In genomic region chr16:81446318-81447275, GRCh38 we compare ENCODE assay signal across 8 cellular contexts. TPM values are rescaled to one million over a fixed set of nuclear protein-coding genes. Genes with fewer than 3 reads are reported as not detected.
DNase-seq lines count a peak whose midpoint lies in the region; ATAC-seq, FAIRE-seq and TF ChIP-seq lines count a peak whose summit lies in the region.

No MANE protein-coding gene starts in this region.

- H3K27me3 ChIP-seq in fibroblast of lung (ENCODE audit: control insufficient read depth, insufficient read depth, low read length), result peaks cover 20% of the 10 kb centered on the region
- no peaks in the 10 kb centered on the region for H3K27me3 ChIP-seq in pancreas

- in situ Hi-C loops in GM13976 (cut with MboI; ENCODE audit: low sequenced_read_pairs, unreplicated experiment), result no loop called here

- H3K4me2 ChIP-seq in fibroblast of lung (ENCODE audit: extremely low read depth, insufficient read depth, low read length), result peak overlapping the region; percentile 94

- H3K9me3 ChIP-seq in fibroblast of lung (ENCODE audit: control insufficient read depth, insufficient read depth, low read depth, low read length) (no peaks in the 10 kb centered on the region), pancreas (no peaks in the 10 kb centered on the region)

- H4K20me1 ChIP-seq in fibroblast of lung (ENCODE audit: control insufficient read depth, extremely low read depth, insufficient read depth, low read length), result peaks cover 1% of the 10 kb centered on the region

- DNase-seq in AG08395 (ENCODE audit: low spot score), result peak; percentile 58
- DNase-seq in GM13976 (ENCODE audit: low spot score), result peak; percentile 59
- peak in 1 of 2 donors; percentile 60 for DNase-seq in fibroblast of lung (ENCODE audit: low read depth in 2 of 2)
- DNase-seq in pancreas, result peak in 4 of 6 donors; percentile 66 to 78 (median 76)
- no peak for DNase-seq in GM19240 (ENCODE audit: insufficient read length, low spot score)
- no peak for DNase-seq in frontal cortex (ENCODE audit: low spot score in 2 of 2)
- no peak for DNase-seq in NCI-H1436 (lab: John Stamatoyannopoulos, UW)

- H3K4me1 ChIP-seq in fibroblast of lung (ENCODE audit: control insufficient read depth, extremely low read depth, insufficient read depth, low read length) (peaks cover 2% of the 10 kb centered on the region), pancreas (peaks cover 12 to 24% (median 23%) of the 10 kb centered on the region in 3 donors)

- H3K36me3 ChIP-seq in fibroblast of lung (ENCODE audit: control insufficient read depth, insufficient read depth, low read length) (no peaks in the 10 kb centered on the region), pancreas (no peaks in the 10 kb centered on the region)

- TF ChIP-seq CTCF in GM13976 (IDR thresholded peaks at IDR 0.05; ENCODE audit: borderline replicate concordance, control extremely low read depth, extremely low read depth, insufficient read depth, missing control alignments) (no peak), WI38 (IDR thresholded peaks at IDR 0.05; ENCODE audit: low read depth, low read length) (no peak), fibroblast of lung (conservative IDR thresholded peaks at IDR 0.05 in 1 of 2, IDR thresholded peaks at IDR 0.05 in 1 of 2; ENCODE audit: low read depth in 1 of 2, low read length in 2 of 2) (no peak), pancreas (IDR thresholded peaks at IDR 0.05) (no peak)

- H2AFZ ChIP-seq in fibroblast of lung (ENCODE audit: low read length), result peak overlapping the region; percentile 46

- intact Hi-C loops in pancreas (cut with DNase I), result no loop called here

- WGBS in pancreas, 2 donors, result 14 to 18% methylated on average over 31 of the region's 31 CpGs

- FAIRE-seq in pancreas (lab: Jason Lieb, UNC) (no peak), frontal cortex (lab: Jason Lieb, UNC) (no peak)

- H3K9ac ChIP-seq in fibroblast of lung (ENCODE audit: insufficient read depth, low read length), result peak overlapping the region; percentile 71

- H3K79me2 ChIP-seq in fibroblast of lung (ENCODE audit: control insufficient read depth, insufficient read depth, low read length), result peaks cover 25% of the 10 kb centered on the region

- peak; percentile 24 to 44 (median 34) for ATAC-seq in pancreas

- H3K4me3 ChIP-seq in WI38 (ENCODE audit: low read depth, low read length) (peak overlapping the region; percentile 82), fibroblast of lung (replicated peaks in 1 of 4; ENCODE audit: control extremely low read depth in 1 of 4, insufficient read depth in 1 of 4, low read depth in 3 of 4, low read length in 4 of 4) (peak overlapping the region; percentile 71 to 90 (median 84)), pancreas (peak overlapping the region; percentile 69 to 82 (median 76))

- peak overlapping the region; percentile 51 for H3K27ac ChIP-seq in fibroblast of lung (ENCODE audit: insufficient read depth, low read length)
- H3K27ac ChIP-seq in pancreas, result peak overlapping the region; percentile 58 to 88 (median 79)

RNA-seq across cellular contexts. Expression of gene CMIP, which starts 2.0 kb away (rescaled TPM):
- total RNA-seq in fibroblast of lung, result 2.8 and 5.1 TPM in 2 replicates
- 1.9 and 3.5 TPM in 2 replicates for polyA plus RNA-seq in fibroblast of lung
- 9.2 and 12.4 TPM in 2 replicates for polyA plus RNA-seq in fibroblast of lung (2012)
- 24.9 and 28.8 TPM in 2 replicates for polyA minus RNA-seq in fibroblast of lung (ENCODE audit: low replicate concordance)
- total RNA-seq in pancreas, result 10 to 100 TPM; 17.7 to 37.0 (median 23.1) TPM
- 10 to 100 TPM in 1 of 2 donors, 1 to 10 TPM in 1; 9.7 to 20.2 TPM for polyA plus RNA-seq in pancreas
- total RNA-seq in frontal cortex, result 18.8 TPM

Comparison
In these comparisons a context has a peak if more than half of its experiments do, and no peak if none do; other contexts are left out.
1. DNase-seq: peak in AG08395 (single experiment), GM13976 (single experiment) and pancreas (4 of 6); none in GM19240 (single experiment), frontal cortex (0 of 2) and NCI-H1436 (single experiment).
2. Peak in every context shown above with its lines, with median percentiles within 50 percentile points of each other: H3K4me3 ChIP-seq.